ENCODE assay signal across 8 cellular contexts in genomic region chr17:58006924-58007780, GRCh38. TPM values are rescaled to one million over a fixed set of nuclear protein-coding genes. Genes with fewer than 3 reads are reported as not detected.
DNase-seq lines count a peak whose midpoint lies in the region; ATAC-seq, FAIRE-seq and TF ChIP-seq lines count a peak whose summit lies in the region.

Gene SRSF1, minus strand, starts transcription at chr17:58007246. Its CDS starts 109 bp downstream, at chr17:58007137.

- no peaks in the 10 kb centered on the region for H3K9me3 ChIP-seq in T-helper 17 cell (ENCODE audit: control insufficient read depth, low read length, poor library complexity, severe bottlenecking)
- H3K9me3 ChIP-seq in psoas muscle, result no peaks in the 10 kb centered on the region

- ATAC-seq in HG02885 (IDR thresholded peaks at IDR 0.05; ENCODE audit: poor library complexity, unreplicated experiment) (peak; percentile 89), T-helper 17 cell (peak; percentile 90), left ventricle myocardium superior (peak; percentile 96), psoas muscle (peak; percentile 93 to 95 (median 94))

- H3K36me3 Mint-ChIP-seq in T-helper 17 cell (ENCODE audit: low read depth), result peaks cover 11% of the 10 kb centered on the region

- H3K4me1 ChIP-seq in psoas muscle, result peaks cover 45% of the 10 kb centered on the region

- DNase-seq in NCI-H1694 treated with DMSO at 0.1 percent for 48 hours (lab: John Stamatoyannopoulos, UW) (peak; percentile 98), T-helper 17 cell (peak; percentile 94 to 96 (median 95)), amygdala (lab: John Stamatoyannopoulos, UW) (peak; percentile 78 to 99 (median 93)), left ventricle myocardium superior (peak; percentile 99), psoas muscle (peak; percentile 98 to 99), urothelium cell line (ENCODE audit: low spot score) (peak; percentile 99)

- peak; percentile 97 for FAIRE-seq in urothelium cell line (lab: Jason Lieb, UNC)

- no peak for TF ChIP-seq CTCF in psoas muscle (IDR thresholded peaks at IDR 0.05)

- peak within 1 kb of the TSS; percentile 98 for H3K4me3 ChIP-seq in psoas muscle

- H3K4me1 Mint-ChIP-seq in T-helper 17 cell, result peaks cover 35% of the 10 kb centered on the region

- no peaks in the 10 kb centered on the region for H3K27me3 Mint-ChIP-seq in T-helper 17 cell

- H3K27ac Mint-ChIP-seq in T-helper 17 cell, result peak within 1 kb of the TSS; percentile 99

- intact Hi-C loops in left ventricle myocardium superior (cut with micrococcal nuclease), result loop anchor here (10.0 kb wide), 2 partner anchors 78 to 108 kb away; partner anchors contain the start of gene DYNLL2
- intact Hi-C loops in psoas muscle (cut with DNase I), result loop anchor here (5.0 kb wide), 3 partner anchors 75 to 110 kb away; partner anchors contain the start of gene DYNLL2 (in 2 of the 2)

- 0% methylated on average over 84 to 86 of the region's 86 CpGs for whole genome bisulfite sequencing in psoas muscle, 3 donors

- H3K36me3 ChIP-seq in psoas muscle (ENCODE audit: insufficient read depth in 1 of 2, low read depth in 1 of 2), result peaks cover 13 to 41% of the 10 kb centered on the region in 2 donors

- H3K4me3 Mint-ChIP-seq in T-helper 17 cell, result peak within 1 kb of the TSS; percentile 98

- TF ChIP-seq POLR2A in GM15510 (IDR thresholded peaks at IDR 0.05; ENCODE audit: borderline replicate concordance, extremely low read depth, insufficient read length), result peak; percentile 95

- no peaks in the 10 kb centered on the region for H3K27me3 ChIP-seq in psoas muscle (ENCODE audit: insufficient read depth in 3 of 3, low read length in 2 of 3)

- H3K27ac ChIP-seq in psoas muscle, result peak within 1 kb of the TSS; percentile 97

RNA-seq across cellular contexts. Expression of gene SRSF1, which starts in this region (rescaled TPM):
- total RNA-seq in T-helper 17 cell (100 to 1,000 TPM in 1 of 2 donors, 10 to 100 TPM in 1; 94.9 to 107 TPM), left ventricle myocardium superior (98.1 TPM), psoas muscle (100 to 1,000 TPM in 2 of 4 donors, 10 to 100 TPM in 2; 71.2 to 141 (median 100) TPM)
- 100 to 1,000 TPM in 1 of 3 donors, 10 to 100 TPM in 2; 61.2 to 128 (median 93.7) TPM for polyA plus RNA-seq in psoas muscle

Comparison
In these comparisons a context has a peak if more than half of its experiments do, and no peak if none do; other contexts are left out.
1. Peak in every context shown above with its lines: DNase-seq, ATAC-seq, H3K4me3 ChIP-seq and H3K27ac ChIP-seq.